In the genomic region with DNA sequence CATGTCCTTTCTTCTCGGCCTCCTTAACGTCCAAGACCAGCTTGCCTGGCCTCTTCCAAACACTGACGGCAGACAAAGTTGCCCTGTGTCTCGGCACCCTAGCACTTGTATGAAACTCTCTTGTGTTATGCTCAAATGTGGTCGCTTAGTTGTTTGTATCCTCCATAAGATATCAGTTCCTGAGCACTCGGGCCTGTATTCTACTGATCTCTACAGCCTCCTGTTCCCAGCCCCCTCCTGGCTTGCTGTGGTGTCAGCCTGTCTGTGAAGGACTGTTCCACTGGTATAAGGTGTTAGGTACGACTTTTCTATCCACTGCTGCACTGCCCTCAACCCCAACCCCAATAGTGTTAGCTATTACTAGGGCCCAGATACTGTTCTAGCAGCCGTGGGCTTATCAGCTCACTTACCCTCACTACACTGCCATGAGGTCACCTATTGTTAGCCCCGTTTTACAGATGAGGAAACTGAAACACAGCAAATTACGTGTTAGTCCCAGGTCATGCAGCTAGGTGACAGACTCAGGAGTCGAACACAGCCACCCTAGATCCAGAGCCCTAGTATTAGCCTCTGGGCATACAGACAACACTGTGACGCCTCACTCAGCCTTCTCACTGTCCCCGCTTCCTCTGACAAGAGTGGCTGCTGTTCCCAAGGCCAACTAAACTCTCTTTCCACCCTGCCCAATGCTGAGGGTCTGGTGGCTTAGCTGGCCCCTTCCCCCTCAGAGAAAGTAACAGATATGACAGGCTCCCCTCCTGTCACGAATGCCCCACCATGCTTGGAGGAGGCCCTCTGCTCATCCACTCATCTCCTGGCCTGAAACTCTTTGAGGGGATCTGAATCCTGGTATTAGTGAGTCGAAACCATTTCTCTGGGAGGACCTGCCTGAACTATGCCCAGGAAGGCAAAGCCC, we compare ENCODE assay signal across 12 cellular contexts. TPM values are rescaled to one million over a fixed set of nuclear protein-coding genes. Genes with fewer than 3 reads are reported as not detected.
A peak's percentile ranks its signal among the peaks of the same experiment; 100 is the strongest.
DNase-seq lines count a peak whose midpoint lies in the region; ATAC-seq lines count a peak whose summit lies in the region.
"Had no signal": no experiment of that assay in that cellular context is flagged by ENCODE, and none has a peak within 500 bp of the region (broad histone marks: within the 10 kb centered on the region; RNA-seq: fewer than 3 reads in every experiment).

No MANE protein-coding gene starts in this region.

- peaks cover 3% of the 10 kb centered on the region for H3K27me3 Mint-ChIP-seq in activated CD4-positive, alpha-beta T cell treated with anti-CD3 and anti-CD28 coated beads, Interleukin-2, amount 10 ng/mL, durations not matched to agents 7 days and 5 days
- H3K27me3 Mint-ChIP-seq in activated naive CD8-positive, alpha-beta T cell treated with anti-CD3 and anti-CD28 coated beads, Interleukin-2, amount 50 U/mL, for 24 hours = no peaks in the 10 kb centered on the region
- H3K27me3 Mint-ChIP-seq in stimulated activated naive CD8-positive, alpha-beta T cell treated with anti-CD3 and anti-CD28 coated beads, Interleukin-15, Interleukin-2, amounts not matched to agents 100 ng/mL and 50 ng/mL, for 24 hours = no peaks in the 10 kb centered on the region

- H3K27ac ChIP-seq in KOPT-K1 (ENCODE audit: low read depth, low read length, poor library complexity, severe bottlenecking) = peak overlapping the region; percentile 48
- H3K27ac ChIP-seq: ascending aorta had no signal

- no peaks in the 10 kb centered on the region for H3K9me3 Mint-ChIP-seq in activated CD4-positive, alpha-beta T cell treated with anti-CD3 and anti-CD28 coated beads, Interleukin-2, amount 10 ng/mL, durations not matched to agents 7 days and 5 days
- no peaks in the 10 kb centered on the region for H3K9me3 Mint-ChIP-seq in activated naive CD8-positive, alpha-beta T cell treated with anti-CD3 and anti-CD28 coated beads, Interleukin-2, amount 50 U/mL, for 24 hours
- no peaks in the 10 kb centered on the region for H3K9me3 Mint-ChIP-seq in stimulated activated naive CD8-positive, alpha-beta T cell treated with anti-CD3 and anti-CD28 coated beads, Interleukin-15, Interleukin-2, amounts not matched to agents 100 ng/mL and 50 ng/mL, for 24 hours
- H3K9me3 Mint-ChIP-seq: WTC11 had no signal

- H3K36me3 ChIP-seq in KOPT-K1 (ENCODE audit: insufficient read depth, low read length) = no peaks in the 10 kb centered on the region
- H3K36me3 ChIP-seq: ascending aorta had no signal

- CTCF ChIA-PET in activated CD4-positive, alpha-beta T cell treated with anti-CD3 and anti-CD28 coated beads, Interleukin-2, amount 10 ng/mL, durations not matched to agents 7 days and 5 days (lab: Charles Lee) = interaction anchor here (0.7 to 1.7 kb wide), 4 partner anchors 10 to 67 kb away, joined by 3 to 9 read pairs (median 4); no protein-coding TSS in a partner anchor

- POLR2A ChIA-PET in activated CD4-positive, alpha-beta T cell treated with anti-CD3 and anti-CD28 coated beads, Interleukin-2, amount 10 ng/mL, durations not matched to agents 7 days and 5 days (lab: Charles Lee) = interaction anchor here (0.5 kb wide), 1 partner anchor 469 kb away, joined by 3 read pairs; no protein-coding TSS in a partner anchor

- no peak for DNase-seq in activated CD4-positive, alpha-beta T cell treated with anti-CD3 and anti-CD28 coated beads, Interleukin-2, amount 10 ng/mL, durations not matched to agents 7 days and 5 days
- DNase-seq in activated CD4-positive, alpha-beta T cell treated with anti-CD3 and anti-CD28 coated beads for 1 hour = no peak
- no peak for DNase-seq in activated naive CD8-positive, alpha-beta T cell treated with anti-CD3 and anti-CD28 coated beads, Interleukin-2, amount 50 U/mL, for 24 hours
- DNase-seq in C1 segment of cervical spinal cord (lab: John Stamatoyannopoulos, UW) = no peak
- DNase-seq: NCI-H187 treated with DMSO at 0.1 percent for 48 hours, OCI-M1 had no signal

- peak overlapping the region; percentile 92 for H3K27ac Mint-ChIP-seq in activated CD4-positive, alpha-beta T cell treated with anti-CD3 and anti-CD28 coated beads, Interleukin-2, amount 10 ng/mL, durations not matched to agents 7 days and 5 days
- H3K27ac Mint-ChIP-seq in activated naive CD8-positive, alpha-beta T cell treated with anti-CD3 and anti-CD28 coated beads, Interleukin-2, amount 50 U/mL, for 24 hours = peak overlapping the region; percentile 85
- peak overlapping the region; percentile 95 for H3K27ac Mint-ChIP-seq in stimulated activated naive CD8-positive, alpha-beta T cell treated with anti-CD3 and anti-CD28 coated beads, Interleukin-15, Interleukin-2, amounts not matched to agents 100 ng/mL and 50 ng/mL, for 24 hours
- H3K27ac Mint-ChIP-seq: WTC11 had no signal

- H3K36me3 Mint-ChIP-seq in activated CD4-positive, alpha-beta T cell treated with anti-CD3 and anti-CD28 coated beads, Interleukin-2, amount 10 ng/mL, durations not matched to agents 7 days and 5 days (ENCODE audit: low read depth) = peaks cover 1% of the 10 kb centered on the region
- no peaks in the 10 kb centered on the region for H3K36me3 Mint-ChIP-seq in activated naive CD8-positive, alpha-beta T cell treated with anti-CD3 and anti-CD28 coated beads, Interleukin-2, amount 50 U/mL, for 24 hours (ENCODE audit: low read depth)
- no peaks in the 10 kb centered on the region for H3K36me3 Mint-ChIP-seq in stimulated activated naive CD8-positive, alpha-beta T cell treated with anti-CD3 and anti-CD28 coated beads, Interleukin-15, Interleukin-2, amounts not matched to agents 100 ng/mL and 50 ng/mL, for 24 hours (ENCODE audit: low read depth)
- H3K36me3 Mint-ChIP-seq: WTC11 had no signal

- H3K4me1 Mint-ChIP-seq in activated CD4-positive, alpha-beta T cell treated with anti-CD3 and anti-CD28 coated beads, Interleukin-2, amount 10 ng/mL, durations not matched to agents 7 days and 5 days = peaks cover 50% of the 10 kb centered on the region
- H3K4me1 Mint-ChIP-seq in activated naive CD8-positive, alpha-beta T cell treated with anti-CD3 and anti-CD28 coated beads, Interleukin-2, amount 50 U/mL, for 24 hours = peaks cover 50% of the 10 kb centered on the region
- peaks cover 46% of the 10 kb centered on the region for H3K4me1 Mint-ChIP-seq in stimulated activated naive CD8-positive, alpha-beta T cell treated with anti-CD3 and anti-CD28 coated beads, Interleukin-15, Interleukin-2, amounts not matched to agents 100 ng/mL and 50 ng/mL, for 24 hours (ENCODE audit: low read depth)

- peak overlapping the region; percentile 51 for H3K4me3 Mint-ChIP-seq in activated CD4-positive, alpha-beta T cell treated with anti-CD3 and anti-CD28 coated beads, Interleukin-2, amount 10 ng/mL, durations not matched to agents 7 days and 5 days
- H3K4me3 Mint-ChIP-seq in activated naive CD8-positive, alpha-beta T cell treated with anti-CD3 and anti-CD28 coated beads, Interleukin-2, amount 50 U/mL, for 24 hours = peak overlapping the region; percentile 9
- peak overlapping the region; percentile 56 for H3K4me3 Mint-ChIP-seq in stimulated activated naive CD8-positive, alpha-beta T cell treated with anti-CD3 and anti-CD28 coated beads, Interleukin-15, Interleukin-2, amounts not matched to agents 100 ng/mL and 50 ng/mL, for 24 hours
- H3K4me3 Mint-ChIP-seq: WTC11 had no signal

- H3K9me3 ChIP-seq in KOPT-K1 (ENCODE audit: insufficient read depth, low read length, poor library complexity, severe bottlenecking) = no peaks in the 10 kb centered on the region
- H3K9me3 ChIP-seq: ascending aorta had no signal

- ATAC-seq in activated naive CD8-positive, alpha-beta T cell treated with anti-CD3 and anti-CD28 coated beads, Interleukin-2, amount 50 U/mL, for 24 hours = peak; percentile 44
- no peak for ATAC-seq in GM19395 (IDR thresholded peaks at IDR 0.05; ENCODE audit: unreplicated experiment)
- no peak for ATAC-seq in HG03457 (IDR thresholded peaks at IDR 0.05; ENCODE audit: unreplicated experiment)
- ATAC-seq: WTC11 had no signal

RNA-seq across cellular contexts. Expression of a gene that starts 25.6 kb away (rescaled TPM):
- 10 to 100 TPM; 32.1 to 36.2 TPM for total RNA-seq in activated CD4-positive, alpha-beta T cell treated with anti-CD3 and anti-CD28 coated beads, Interleukin-2, amount 10 ng/mL, durations not matched to agents 7 days and 5 days

RNA-seq across cellular contexts. Expression of a gene that starts 27.1 kb away (rescaled TPM):
- total RNA-seq in activated CD4-positive, alpha-beta T cell treated with anti-CD3 and anti-CD28 coated beads, Interleukin-2, amount 10 ng/mL, durations not matched to agents 7 days and 5 days = 100 to 1,000 TPM; 132 to 153 TPM
